Comparison of ENCODE assay signal across 10 cellular contexts in the genomic region with DNA sequence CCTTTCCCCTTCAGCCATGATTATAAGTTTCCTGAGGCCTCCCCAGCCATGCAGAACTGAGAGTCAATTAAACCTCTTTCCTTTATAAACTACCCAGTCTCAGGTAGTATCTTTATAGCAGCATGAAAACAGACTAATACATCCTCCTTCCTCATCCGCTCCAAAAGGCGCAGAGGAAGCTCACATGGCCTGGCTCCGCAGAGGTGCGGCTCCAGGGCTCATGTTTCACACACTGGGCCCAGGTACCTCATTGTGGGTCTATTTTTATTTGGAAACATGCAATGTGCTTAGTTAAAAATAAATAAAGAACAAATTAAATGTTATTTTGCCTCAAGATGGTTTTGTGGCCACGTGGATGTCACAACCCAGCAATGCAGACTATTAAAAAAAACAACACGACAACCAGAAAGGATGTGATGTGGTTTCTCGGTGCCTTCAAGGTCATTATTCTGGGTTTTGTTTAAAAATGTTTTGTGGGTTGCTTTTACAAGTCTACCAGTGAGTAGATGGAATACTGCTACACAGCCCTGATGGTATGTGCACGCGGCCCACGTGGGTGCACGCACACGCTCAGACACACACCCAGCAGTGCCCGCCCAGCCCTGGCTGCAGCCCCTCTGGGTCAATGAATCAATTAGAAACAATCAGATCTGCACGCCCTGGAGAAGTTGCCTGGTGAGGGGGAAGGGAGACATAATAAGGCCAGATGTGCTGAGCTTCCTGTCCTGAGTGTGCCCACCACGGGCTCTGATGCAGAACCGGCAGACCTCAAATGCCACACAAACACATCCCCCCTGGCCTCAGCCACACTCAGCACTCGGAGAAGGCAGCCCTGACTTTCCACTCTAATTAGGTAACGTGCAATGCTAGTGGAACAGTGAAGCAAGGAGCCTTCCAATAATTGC.
DNase-seq lines count a peak whose midpoint lies in the region; ATAC-seq and TF ChIP-seq lines count a peak whose summit lies in the region.
"Had no signal": no experiment of that assay in that cellular context is flagged by ENCODE, and none has a peak within 500 bp of the region (broad histone marks: within the 10 kb centered on the region; RNA-seq: fewer than 3 reads in every experiment).

No MANE protein-coding gene starts in this region.

- ATAC-seq in T-cell (replicated peaks in 1 of 4) = peak; percentile 45 to 72 (median 54)
- ATAC-seq in GM19324 (IDR thresholded peaks at IDR 0.05; ENCODE audit: low FRiP score, unreplicated experiment) = no peak
- ATAC-seq in GM18502 (IDR thresholded peaks at IDR 0.05; ENCODE audit: poor library complexity, unreplicated experiment) = no peak
- no peak for ATAC-seq in GM21717 (IDR thresholded peaks at IDR 0.05; ENCODE audit: unreplicated experiment)

- TF ChIP-seq CTCF in type B pancreatic cell (conservative IDR thresholded peaks at IDR 0.05) = no peak

- DNase-seq in activated naive CD4-positive, alpha-beta T cell treated with anti-CD3 and anti-CD28 coated beads, Interleukin-2, amount 10 ng/mL, durations not matched to agents 7 days and 5 days = no peak
- DNase-seq in activated naive CD4-positive, alpha-beta T cell treated with anti-CD3 and anti-CD28 coated beads, Interleukin-2, amount 50 U/mL, for 16 hours = no peak
- DNase-seq in T-cell = peak in 7 of 34 experiments; percentile 2 to 10 (median 6)
- DNase-seq in islet precursor cell = peak; percentile 57
- peak; percentile 68 for DNase-seq in type B pancreatic cell (ENCODE audit: extremely low spot score, unreplicated experiment)
- DNase-seq: right cardiac atrium; stimulated activated naive CD4-positive, alpha-beta T cell treated with Interleukin-2 at 50 U/mL for 16 hours had no signal

- CTCF ChIA-PET in activated naive CD4-positive, alpha-beta T cell treated with anti-CD3 and anti-CD28 coated beads, Interleukin-2, amount 10 ng/mL, durations not matched to agents 7 days and 5 days (lab: Charles Lee) = no interaction called here
- CTCF ChIA-PET in T-cell (lab: Charles Lee) = interaction anchor here in 1 of 2 donors (0.8 kb wide), 1 partner anchor 116 kb away, joined by 3 read pairs; no protein-coding TSS in a partner anchor

- peaks cover 16% of the 10 kb centered on the region for H3K4me1 Mint-ChIP-seq in activated naive CD4-positive, alpha-beta T cell treated with anti-CD3 and anti-CD28 coated beads, Interleukin-2, amount 10 ng/mL, durations not matched to agents 7 days and 5 days
- H3K4me1 Mint-ChIP-seq in T-cell = peaks cover 15 to 24% (median 22%) of the 10 kb centered on the region in 3 donors
- H3K4me1 Mint-ChIP-seq in type B pancreatic cell (ENCODE audit: unreplicated experiment) = peaks cover 40% of the 10 kb centered on the region

- POLR2A ChIA-PET in T-cell (lab: Charles Lee) = no interaction called here

- H3K27ac Mint-ChIP-seq in activated naive CD4-positive, alpha-beta T cell treated with anti-CD3 and anti-CD28 coated beads, Interleukin-2, amount 10 ng/mL, durations not matched to agents 7 days and 5 days = peak overlapping the region; percentile 42
- peak overlapping the region; percentile 17 to 78 for H3K27ac Mint-ChIP-seq in T-cell
- peak overlapping the region; percentile 86 for H3K27ac Mint-ChIP-seq in type B pancreatic cell

- H3K27me3 Mint-ChIP-seq in activated naive CD4-positive, alpha-beta T cell treated with anti-CD3 and anti-CD28 coated beads, Interleukin-2, amount 10 ng/mL, durations not matched to agents 7 days and 5 days = peaks cover 3% of the 10 kb centered on the region
- no peaks in the 10 kb centered on the region for H3K27me3 Mint-ChIP-seq in T-cell
- no peaks in the 10 kb centered on the region for H3K27me3 Mint-ChIP-seq in type B pancreatic cell

- H3K9me3 Mint-ChIP-seq in activated naive CD4-positive, alpha-beta T cell treated with anti-CD3 and anti-CD28 coated beads, Interleukin-2, amount 10 ng/mL, durations not matched to agents 7 days and 5 days = no peaks in the 10 kb centered on the region
- H3K9me3 Mint-ChIP-seq in T-cell (no peaks in the 10 kb centered on the region), type B pancreatic cell (no peaks in the 10 kb centered on the region)

- no peaks in the 10 kb centered on the region for H3K36me3 Mint-ChIP-seq in activated naive CD4-positive, alpha-beta T cell treated with anti-CD3 and anti-CD28 coated beads, Interleukin-2, amount 10 ng/mL, durations not matched to agents 7 days and 5 days
- peaks cover 17% of the 10 kb centered on the region for H3K36me3 Mint-ChIP-seq in T-cell
- H3K36me3 Mint-ChIP-seq in type B pancreatic cell = peaks cover 6% of the 10 kb centered on the region

- H3K4me3 Mint-ChIP-seq in activated naive CD4-positive, alpha-beta T cell treated with anti-CD3 and anti-CD28 coated beads, Interleukin-2, amount 10 ng/mL, durations not matched to agents 7 days and 5 days = no peak overlapping the region
- H3K4me3 Mint-ChIP-seq in T-cell = peak overlapping the region; percentile 42 to 56 (median 47)
- H3K4me3 Mint-ChIP-seq in type B pancreatic cell = peak overlapping the region; percentile 62

Comparison
In these comparisons a context has a peak if more than half of its experiments do, and no peak if none do; other contexts are left out.
1. DNase-seq: peak in islet precursor cell (single experiment) and type B pancreatic cell (single experiment); none in activated naive CD4-positive, alpha-beta T cell treated with anti-CD3 and anti-CD28 coated beads, Interleukin-2, amount 10 ng/mL, durations not matched to agents 7 days and 5 days (single experiment) and activated naive CD4-positive, alpha-beta T cell treated with anti-CD3 and anti-CD28 coated beads, Interleukin-2, amount 50 U/mL, for 16 hours (single experiment).
2. ATAC-seq: peak in T-cell (4 of 4); none in GM19324 (single experiment), GM18502 (single experiment) and GM21717 (single experiment).
3. Peak in every context shown above with its lines, with median percentiles within 50 percentile points of each other: H3K27ac Mint-ChIP-seq.